11 cellular contexts compared by ENCODE assay signal in the genomic region with DNA sequence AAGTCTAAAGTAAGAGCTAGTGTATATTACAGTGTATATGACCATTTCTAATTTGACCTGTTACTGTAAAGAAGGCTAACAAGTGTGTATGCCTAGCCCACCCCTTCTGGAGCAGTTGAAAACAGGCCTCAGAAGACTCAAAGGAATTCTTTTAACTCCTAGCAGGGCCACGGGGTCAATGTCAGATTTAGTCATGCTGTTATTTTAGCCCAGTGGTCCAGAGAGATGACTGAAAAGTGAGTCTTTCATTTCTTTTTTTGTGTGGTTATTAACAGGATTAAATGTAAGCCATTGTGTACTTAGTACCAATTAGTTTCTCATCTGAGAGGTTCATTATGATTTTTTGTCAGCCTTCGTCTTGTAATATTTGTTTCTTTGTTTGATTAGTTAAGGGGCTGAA. TPM values are rescaled to one million over a fixed set of nuclear protein-coding genes. Genes with fewer than 3 reads are reported as not detected.
DNase-seq lines count a peak whose midpoint lies in the region; ATAC-seq and TF ChIP-seq lines count a peak whose summit lies in the region.
"Had no signal": no experiment of that assay in that cellular context is flagged by ENCODE, and none has a peak within 500 bp of the region (broad histone marks: within the 10 kb centered on the region; RNA-seq: fewer than 3 reads in every experiment).

No MANE protein-coding gene starts in this region.

- H3K36me3 ChIP-seq in kidney epithelial cell (ENCODE audit: control insufficient read depth, insufficient read depth, low read length): no peaks in the 10 kb centered on the region
- no peaks in the 10 kb centered on the region for H3K36me3 ChIP-seq in esophagus muscularis mucosa

- no peaks in the 10 kb centered on the region for H3K9me3 ChIP-seq in esophagus muscularis mucosa

- intact Hi-C loops in esophagus muscularis mucosa (cut with DNase I): no loop called here

- H3K4me3 ChIP-seq in GM08714 (ENCODE audit: low read length) (peak overlapping the region; percentile 18; the same call in 1 of the 2 replicates), kidney epithelial cell (ENCODE audit: low read depth, low read length) (no peak overlapping the region), esophagus muscularis mucosa (no peak overlapping the region)

- H3K27ac ChIP-seq in esophagus muscularis mucosa (replicated peaks in 1 of 4): no peak overlapping the region
- H3K27ac ChIP-seq: KMS-11 had no signal

- no peaks in the 10 kb centered on the region for H3K4me1 ChIP-seq in esophagus muscularis mucosa

- no peak for TF ChIP-seq POLR2A in esophagus muscularis mucosa (IDR thresholded peaks at IDR 0.05; ENCODE audit: low read depth)

- DNase-seq in NCI-H146 treated with DMSO at 0.1 percent for 48 hours (lab: John Stamatoyannopoulos, UW; ENCODE audit: unreplicated experiment) (peak; percentile 20), kidney epithelial cell (ENCODE audit: low read depth) (peak; percentile 28), esophagus muscularis mucosa (ENCODE audit: extremely low spot score) (no peak)
- DNase-seq in stimulated activated CD4-positive, alpha-beta T cell treated with anti-CD3 and anti-CD28 coated beads, Interleukin-4, amount 100 ng/mL, for 24 hours: no peak
- no peak for DNase-seq in stimulated activated naive CD4-positive, alpha-beta T cell (lab: John Stamatoyannopoulos, UW)
- DNase-seq: cerebellar nuclear complex, T1000 had no signal

- no peak for TF ChIP-seq CTCF in kidney epithelial cell (IDR thresholded peaks at IDR 0.05; ENCODE audit: insufficient read depth, low read length, poor library complexity, severe bottlenecking)
- TF ChIP-seq CTCF in esophagus muscularis mucosa (IDR thresholded peaks at IDR 0.05): no peak

- TF ChIP-seq EP300 in esophagus muscularis mucosa (IDR thresholded peaks at IDR 0.05): no peak

- H3K27me3 ChIP-seq in kidney epithelial cell (ENCODE audit: control insufficient read depth, insufficient read depth, low read length) (no peaks in the 10 kb centered on the region), esophagus muscularis mucosa (no peaks in the 10 kb centered on the region)

- WGBS in esophagus muscularis mucosa: 89% methylated on average over 2 of the region's 2 CpGs

- peak; percentile 40 for ATAC-seq in GM21737 (IDR thresholded peaks at IDR 0.05; ENCODE audit: unreplicated experiment)
- ATAC-seq in HG03159 (IDR thresholded peaks at IDR 0.05; ENCODE audit: unreplicated experiment): no peak

RNA-seq across cellular contexts. Expression of a gene that starts 24.4 kb away (rescaled TPM):
- 18.0 and 20.2 TPM in 2 replicates for total RNA-seq in kidney epithelial cell
- 10 to 100 TPM; 12.1 to 19.1 (median 15.6) TPM for total RNA-seq in esophagus muscularis mucosa

Comparison
In these comparisons a context has a peak if more than half of its experiments do, and no peak if none do; other contexts are left out.
1. DNase-seq: peak in NCI-H146 treated with DMSO at 0.1 percent for 48 hours (single experiment) and kidney epithelial cell (single experiment); none in esophagus muscularis mucosa (single experiment), stimulated activated CD4-positive, alpha-beta T cell treated with anti-CD3 and anti-CD28 coated beads, Interleukin-4, amount 100 ng/mL, for 24 hours (single experiment) and stimulated activated naive CD4-positive, alpha-beta T cell (0 of 6).